28 cellular contexts compared by ENCODE assay signal in genomic region chr15:97501291-97501690, GRCh38.
A peak's percentile ranks its signal among the peaks of the same experiment; 100 is the strongest.
DNase-seq lines count a peak whose midpoint lies in the region; ATAC-seq and FAIRE-seq lines count a peak whose summit lies in the region.
"Had no signal": no experiment of that assay in that cellular context is flagged by ENCODE, and none has a peak within 500 bp of the region (broad histone marks: within the 10 kb centered on the region; RNA-seq: fewer than 3 reads in every experiment).

No MANE protein-coding gene starts in this region.

- FAIRE-seq in RCC 7860 (lab: Jason Lieb, UNC) = no peak

- no peak for ATAC-seq in GM21723 (IDR thresholded peaks at IDR 0.05; ENCODE audit: unreplicated experiment)
- ATAC-seq in GM19324 (IDR thresholded peaks at IDR 0.05; ENCODE audit: low FRiP score, unreplicated experiment) = no peak
- ATAC-seq: HCT116; natural killer cell treated with Interleukin-12 subunit alpha and Interleukin-12 subunit beta and Interleukin-15 and Interleukin-18, amount 100 ng/mL, for 72 hours; SK-N-SH treated with all-trans-retinoic acid at 6 μM for 48 hours; stimulated activated naive CD8-positive, alpha-beta T cell treated with anti-CD3 and anti-CD28 coated beads, Interleukin-15, Interleukin-2, amounts not matched to agents 100 U/mL and 50 U/mL, for 24 hours had no signal

- peak; percentile 74 to 83 for DNase-seq in AML-193 (lab: John Stamatoyannopoulos, UW)
- DNase-seq in Kasumi-1 (lab: John Stamatoyannopoulos, UW) = peak; percentile 95 to 97
- peak; percentile 69 for DNase-seq in OCI-M1 (lab: John Stamatoyannopoulos, UW)
- peak; percentile 8 for DNase-seq in dermis blood vessel endothelial cell
- no peak for DNase-seq in NCI-H2107 (lab: John Stamatoyannopoulos, UW)
- DNase-seq in RCC 7860 (ENCODE audit: low spot score) = no peak
- DNase-seq: 8988T; activated CD4-positive, alpha-beta T cell treated with anti-CD3 and anti-CD28 coated beads, Interleukin-2, amount 50 U/mL, for 4 hours; activated CD4-positive, CD25-positive, alpha-beta regulatory T cell; activated naive CD4-positive, alpha-beta T cell treated with anti-CD3 and anti-CD28 coated beads, Interleukin-2, amount 10 ng/mL, durations not matched to agents 7 days and 5 days; amniotic stem cell; brain microvascular endothelial cell; DMS53; effector CD8-positive, alpha-beta T cell; glutamatergic neuron; Karpas-422; midbrain; NCI-H1092; NCI-H187 treated with DMSO at 0.1 percent for 48 hours; NCI-H524 treated with DMSO at 0.1 percent for 48 hours; stimulated activated naive CD8-positive, alpha-beta T cell treated with anti-CD3 and anti-CD28 coated beads, Interleukin-15, Interleukin-2, amounts not matched to agents 100 U/mL and 50 U/mL, for 24 hours; testis; uterus had no signal

Comparison
In these comparisons a context has a peak if more than half of its experiments do, and no peak if none do; other contexts are left out.
1. DNase-seq: peak in AML-193 (2 of 2), Kasumi-1 (2 of 2), OCI-M1 (single experiment) and dermis blood vessel endothelial cell (single experiment); none in NCI-H2107 (single experiment) and RCC 7860 (single experiment).